Comparison of ENCODE assay signal across 17 cellular contexts in the genomic region with DNA sequence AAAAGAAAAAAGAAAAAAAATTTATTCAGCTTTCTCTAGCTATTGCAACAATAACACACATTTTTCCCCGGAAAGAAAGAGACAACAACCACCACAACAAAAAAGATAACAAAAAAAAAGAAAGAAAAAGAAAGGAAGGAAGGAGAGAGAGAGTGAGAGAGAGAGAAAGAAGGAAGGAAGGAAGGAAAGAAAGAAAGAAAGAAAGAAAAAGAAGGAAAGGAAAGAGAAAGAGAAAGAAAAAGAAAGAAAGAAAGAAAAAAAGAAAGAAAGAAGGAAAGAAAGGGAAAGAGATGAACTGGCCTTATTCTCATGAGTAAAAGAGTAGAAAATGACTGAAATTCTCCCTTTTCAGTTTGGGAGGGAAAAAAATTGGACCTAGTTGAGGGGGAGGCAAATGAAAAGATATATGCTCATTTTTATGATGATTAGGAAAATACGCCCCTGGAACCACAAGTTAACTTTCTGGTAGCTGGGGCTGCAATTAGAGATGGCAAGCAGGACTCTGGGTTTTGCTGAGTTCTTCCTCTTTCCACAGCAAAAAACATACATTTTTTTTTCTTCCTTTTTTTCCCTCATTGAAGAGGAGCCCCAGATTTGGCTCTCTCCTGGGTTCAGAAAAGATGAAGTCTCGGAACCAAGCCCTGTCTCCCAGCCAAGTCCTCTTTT. TPM values are rescaled to one million over a fixed set of nuclear protein-coding genes. Genes with fewer than 3 reads are reported as not detected.
A peak's percentile ranks its signal among the peaks of the same experiment; 100 is the strongest.
DNase-seq lines count a peak whose midpoint lies in the region; TF ChIP-seq lines count a peak whose summit lies in the region.
"Had no signal": no experiment of that assay in that cellular context is flagged by ENCODE, and none has a peak within 500 bp of the region (broad histone marks: within the 10 kb centered on the region; RNA-seq: fewer than 3 reads in every experiment).

No MANE protein-coding gene starts in this region.

- H3K36me3 ChIP-seq in effector memory CD4-positive, alpha-beta T cell (ENCODE audit: control insufficient read depth, insufficient read depth, low read length) = no peaks in the 10 kb centered on the region
- H3K36me3 ChIP-seq: BE2C, neutrophil had no signal

- H3K9me3 Mint-ChIP-seq in CD14-positive monocyte = peaks cover 0 to 3% (median 0%) of the 10 kb centered on the region in 7 donors
- H3K9me3 Mint-ChIP-seq: effector memory CD8-positive, alpha-beta T cell had no signal

- no peak overlapping the region for H3K4me3 ChIP-seq in HL-60 (replicated peaks; ENCODE audit: insufficient read depth, low read length)
- H3K4me3 ChIP-seq in effector memory CD4-positive, alpha-beta T cell (ENCODE audit: insufficient read depth, low read depth, low read length, poor library complexity, severe bottlenecking) = no peak overlapping the region
- H3K4me3 ChIP-seq: hepatocyte, SK-N-MC had no signal

- H3K27me3 ChIP-seq in HL-60 (ENCODE audit: insufficient read depth, poor library complexity, severe bottlenecking) = no peaks in the 10 kb centered on the region
- H3K27me3 ChIP-seq in effector memory CD4-positive, alpha-beta T cell (replicated peaks; ENCODE audit: control insufficient read depth, insufficient read depth, low read length, poor library complexity, severe bottlenecking) = no peaks in the 10 kb centered on the region
- H3K27me3 ChIP-seq: BE2C, hepatocyte, neutrophil had no signal

- no peaks in the 10 kb centered on the region for H3K9me3 ChIP-seq in effector memory CD4-positive, alpha-beta T cell (ENCODE audit: control insufficient read depth, low read length)
- H3K9me3 ChIP-seq: BE2C, neutrophil had no signal

- DNase-seq in CD14-positive monocyte (ENCODE audit: low spot score) (no peak), HL-60 (ENCODE audit: low read depth in 1 of 2, low spot score in 1 of 2) (peak in 1 of 2 experiments; percentile 62), RWPE1 (ENCODE audit: low spot score) (no peak), epithelial cell of prostate (ENCODE audit: low read depth, low spot score) (no peak), head of caudate nucleus (no peak), hypothalamus (lab: John Stamatoyannopoulos, UW) (no peak)
- DNase-seq in effector memory CD4-positive, alpha-beta T cell = no peak
- DNase-seq: BE2C; cerebellar nuclear complex; DMS53; effector memory CD8-positive, alpha-beta T cell; kidney; stimulated activated CD4-positive, alpha-beta T cell treated with anti-CD3 and anti-CD28 coated beads, Interleukin-2, amount 100 ng/mL, for 48 hours had no signal

- peaks cover 25% of the 10 kb centered on the region for H3K4me1 Mint-ChIP-seq in CD14-positive monocyte

- peak overlapping the region in 1 of 2 donors; percentile 43 for H3K4me3 Mint-ChIP-seq in CD14-positive monocyte
- H3K4me3 Mint-ChIP-seq: effector memory CD8-positive, alpha-beta T cell had no signal

- H3K27me3 Mint-ChIP-seq in CD14-positive monocyte (ENCODE audit: low read depth in 3 of 3) = peaks cover 0 to 5% (median 1%) of the 10 kb centered on the region in 3 donors
- H3K27me3 Mint-ChIP-seq: effector memory CD8-positive, alpha-beta T cell had no signal

- POLR2A ChIA-PET in RWPE1 (lab: Yijun Ruan, JAX; ENCODE audit: low non-redundant PET) = interaction anchor here (0.6 kb wide), 1 partner anchor 137 kb away, joined by 8 read pairs; no protein-coding TSS in a partner anchor

- intact Hi-C loops in CD14-positive monocyte (cut with micrococcal nuclease) = loop anchor here in 1 of 2 donors (10.0 kb wide), 1 partner anchor 254 kb away; no protein-coding TSS in a partner anchor
- intact Hi-C loops in head of caudate nucleus (cut with DNase I) = no loop called here

- H3K36me3 Mint-ChIP-seq in CD14-positive monocyte = no peaks in the 10 kb centered on the region

- TF ChIP-seq CTCF in CD14-positive monocyte (IDR thresholded peaks at IDR 0.05) = no peak
- TF ChIP-seq CTCF in HL-60 (IDR thresholded peaks at IDR 0.05; ENCODE audit: insufficient read depth, low read length) = no peak
- TF ChIP-seq CTCF in RWPE1 (conservative IDR thresholded peaks at IDR 0.05; ENCODE audit: low read depth) = no peak

- CTCF ChIA-PET in RWPE1 (lab: Yijun Ruan, JAX) = interaction anchor here (0.7 to 1.0 kb wide), 2 partner anchors 15 to 70 kb away, joined by 5 to 6 read pairs; a partner anchor contains a TSS

- H3K27ac Mint-ChIP-seq in CD14-positive monocyte = peak overlapping the region in 5 of 7 donors; percentile 19 to 79 (median 26)

- H3K27ac ChIP-seq in HL-60 (replicated peaks) = peak overlapping the region; percentile 13; the same call in 1 of the 2 replicates
- H3K27ac ChIP-seq in RWPE1 = peak overlapping the region; percentile 75
- peak overlapping the region; percentile 69 for H3K27ac ChIP-seq in epithelial cell of prostate
- no peak overlapping the region for H3K27ac ChIP-seq in effector memory CD4-positive, alpha-beta T cell (ENCODE audit: insufficient read depth, low read length, poor library complexity, severe bottlenecking)
- H3K27ac ChIP-seq: hepatocyte, neutrophil, SK-N-MC, VCaP had no signal

- H3K4me1 ChIP-seq in effector memory CD4-positive, alpha-beta T cell (ENCODE audit: control insufficient read depth, insufficient read depth, low read length, poor library complexity, severe bottlenecking) = peaks cover 6% of the 10 kb centered on the region
- H3K4me1 ChIP-seq: BE2C had no signal

RNA-seq across cellular contexts. Expression of a gene that starts 12.5 kb away (rescaled TPM):
- 100 to 1,000 TPM; 410 to 459 TPM for polyA plus RNA-seq in CD14-positive monocyte

RNA-seq across cellular contexts. Expression of a gene that starts 16.3 kb away (rescaled TPM):
- polyA plus RNA-seq in CD14-positive monocyte = 1 to 10 TPM; 1.2 to 2.8 TPM

RNA-seq across cellular contexts. Expression of a gene that starts 25.6 kb away (rescaled TPM):
- 10 to 100 TPM; 18.3 to 20.4 TPM for polyA plus RNA-seq in CD14-positive monocyte
